31 cellular contexts compared by ENCODE assay signal in genomic region chr6:39008737-39009136, GRCh38. TPM values are rescaled to one million over a fixed set of nuclear protein-coding genes. Genes with fewer than 3 reads are reported as not detected.
"Had no signal": no experiment of that assay in that cellular context is flagged by ENCODE, and none has a peak within 500 bp of the region (broad histone marks: within the 10 kb centered on the region; RNA-seq: fewer than 3 reads in every experiment).

No MANE protein-coding gene starts in this region.

- H3K4me3 ChIP-seq: adrenal gland, body of pancreas, colonic mucosa, gastrocnemius medialis, heart left ventricle had no signal

- H3K27ac Mint-ChIP-seq: activated B cell treated with CpG ODN at 0.5 μM for 24 hours; activated CD8-positive, alpha-beta T cell treated with anti-CD3 and anti-CD28 coated beads for 36 hours; activated naive CD4-positive, alpha-beta T cell treated with anti-CD3 and anti-CD28 coated beads for 36 hours; activated naive CD4-positive, alpha-beta T cell treated with anti-CD3 and anti-CD28 coated beads, Interleukin-2, amount 50 U/mL, for 24 hours; activated naive CD8-positive, alpha-beta T cell treated with anti-CD3 and anti-CD28 coated beads for 36 hours; activated naive CD8-positive, alpha-beta T cell treated with anti-CD3 and anti-CD28 coated beads, Interleukin-2, amount 50 U/mL, for 24 hours; activated T-helper 17 cell treated with anti-CD3 and anti-CD28 coated beads, Interleukin-2, amount 50 U/mL, for 72 hours had no signal

- ATAC-seq: activated CD4-positive, CD25-positive, alpha-beta regulatory T cell treated with anti-CD3 and anti-CD28 coated beads, Interleukin-2, amount 50 U/mL, for 24 hours; activated CD8-positive, alpha-beta T cell treated with anti-CD3 and anti-CD28 coated beads for 36 hours; activated naive CD8-positive, alpha-beta T cell treated with anti-CD3 and anti-CD28 coated beads, Interleukin-2, amount 50 U/mL, for 24 hours; activated T-cell treated with anti-CD3 and anti-CD28 coated beads, Interleukin-2, amount 50 U/mL, for 4 hours; activated T-helper 17 cell treated with anti-CD3 and anti-CD28 coated beads, Interleukin-2, amount 50 U/mL, for 72 hours; body of pancreas; esophagus mucosa; foreskin keratinocyte; gastrocnemius medialis; heart left ventricle had no signal

- H3K4me3 Mint-ChIP-seq: activated B cell treated with CpG ODN at 0.5 μM for 24 hours; activated CD8-positive, alpha-beta T cell treated with anti-CD3 and anti-CD28 coated beads for 36 hours; activated naive CD4-positive, alpha-beta T cell treated with anti-CD3 and anti-CD28 coated beads for 36 hours; activated naive CD4-positive, alpha-beta T cell treated with anti-CD3 and anti-CD28 coated beads, Interleukin-2, amount 50 U/mL, for 24 hours; activated naive CD8-positive, alpha-beta T cell treated with anti-CD3 and anti-CD28 coated beads for 36 hours; activated naive CD8-positive, alpha-beta T cell treated with anti-CD3 and anti-CD28 coated beads, Interleukin-2, amount 50 U/mL, for 24 hours; activated T-cell treated with anti-CD3 and anti-CD28 coated beads, Interleukin-2, amount 50 U/mL, for 4 hours; activated T-helper 17 cell treated with anti-CD3 and anti-CD28 coated beads, Interleukin-2, amount 50 U/mL, for 72 hours had no signal

- H3K4me1 ChIP-seq: adrenal gland, colonic mucosa, foreskin keratinocyte, gastrocnemius medialis, heart left ventricle had no signal

- H3K36me3 Mint-ChIP-seq: activated naive CD4-positive, alpha-beta T cell treated with anti-CD3 and anti-CD28 coated beads, Interleukin-2, amount 50 U/mL, for 24 hours; activated naive CD8-positive, alpha-beta T cell treated with anti-CD3 and anti-CD28 coated beads for 36 hours had no signal

- DNase-seq: activated B cell treated with CpG ODN at 0.5 μM for 24 hours; activated CD4-positive, alpha-beta T cell treated with anti-CD3 and anti-CD28 coated beads for 48 hours; activated CD4-positive, alpha-beta T cell treated with anti-CD3 and anti-CD28 coated beads, Interleukin-2, amount 50 U/mL, for 1 hour; activated CD4-positive, alpha-beta T cell treated with anti-CD3 and anti-CD28 coated beads, Interleukin-2, amount 50 U/mL, for 48 hours; activated CD8-positive, alpha-beta memory T cell treated with anti-CD3 and anti-CD28 coated beads for 24 hours; activated CD8-positive, alpha-beta T cell treated with anti-CD3 and anti-CD28 coated beads for 36 hours; activated effector memory CD4-positive, alpha-beta T cell treated with Interleukin-2 at 50 U/mL for 16 hours; activated naive CD4-positive, alpha-beta T cell treated with anti-CD3 and anti-CD28 coated beads for 36 hours; activated naive CD8-positive, alpha-beta T cell treated with anti-CD3 and anti-CD28 coated beads for 36 hours; activated naive CD8-positive, alpha-beta T cell treated with anti-CD3 and anti-CD28 coated beads, Interleukin-2, amount 50 U/mL, for 24 hours; activated T-cell treated with anti-CD3 and anti-CD28 coated beads, Interleukin-2, amount 50 U/mL, for 4 hours; adrenal gland; amygdala; aorta; body of pancreas; caudate nucleus; colonic mucosa; effector CD8-positive, alpha-beta T cell; foreskin keratinocyte; gastrocnemius medialis; glutamatergic neuron; heart left ventricle; T-helper 2 cell had no signal

- H3K27ac ChIP-seq: adrenal gland, body of pancreas, colonic mucosa, foreskin keratinocyte, gastrocnemius medialis, heart left ventricle, VCaP had no signal

- H3K36me3 ChIP-seq: adrenal gland, colonic mucosa, gastrocnemius medialis, heart left ventricle had no signal

- H3K9me3 ChIP-seq: adrenal gland, body of pancreas, colonic mucosa, gastrocnemius medialis had no signal

- H3K9me3 Mint-ChIP-seq: activated CD8-positive, alpha-beta T cell treated with anti-CD3 and anti-CD28 coated beads for 36 hours; activated naive CD4-positive, alpha-beta T cell treated with anti-CD3 and anti-CD28 coated beads for 36 hours; activated naive CD4-positive, alpha-beta T cell treated with anti-CD3 and anti-CD28 coated beads, Interleukin-2, amount 50 U/mL, for 24 hours; activated naive CD8-positive, alpha-beta T cell treated with anti-CD3 and anti-CD28 coated beads for 36 hours; activated naive CD8-positive, alpha-beta T cell treated with anti-CD3 and anti-CD28 coated beads, Interleukin-2, amount 50 U/mL, for 24 hours; activated T-cell treated with anti-CD3 and anti-CD28 coated beads, Interleukin-2, amount 50 U/mL, for 4 hours; activated T-helper 17 cell treated with anti-CD3 and anti-CD28 coated beads, Interleukin-2, amount 50 U/mL, for 72 hours had no signal

- H3K4me1 Mint-ChIP-seq: activated B cell treated with CpG ODN at 0.5 μM for 24 hours; activated naive CD4-positive, alpha-beta T cell treated with anti-CD3 and anti-CD28 coated beads, Interleukin-2, amount 50 U/mL, for 24 hours; activated naive CD8-positive, alpha-beta T cell treated with anti-CD3 and anti-CD28 coated beads for 36 hours; activated naive CD8-positive, alpha-beta T cell treated with anti-CD3 and anti-CD28 coated beads, Interleukin-2, amount 50 U/mL, for 24 hours; activated T-helper 17 cell treated with anti-CD3 and anti-CD28 coated beads, Interleukin-2, amount 50 U/mL, for 72 hours had no signal

- H3K27me3 ChIP-seq: body of pancreas, colonic mucosa, gastrocnemius medialis had no signal

RNA-seq across cellular contexts. Expression of gene GLP1R, which starts 39.8 kb away (rescaled TPM):
- total RNA-seq: activated B cell treated with CpG ODN at 0.5 μM for 24 hours; activated T-helper 17 cell treated with anti-CD3 and anti-CD28 coated beads, Interleukin-2, amount 50 U/mL, for 72 hours; aorta; colonic mucosa; dermis microvascular lymphatic vessel endothelial cell; epithelial cell of proximal tubule; foreskin keratinocyte; gastrocnemius medialis; T-helper 1 cell treated with Interleukin-12 subunit alpha and Interleukin-12 subunit beta and Interleukin-4 antibody, amounts not matched to agents 30 ng/mL and 1 ng/mL, for 36 hours had no signal
- polyA plus RNA-seq: aorta, foreskin keratinocyte had no signal
